In genomic region chr16:86899156-86899555, GRCh38 we compare ENCODE assay signal across 23 cellular contexts.
"Had no signal": no experiment of that assay in that cellular context is flagged by ENCODE, and none has a peak within 500 bp of the region (broad histone marks: within the 10 kb centered on the region; RNA-seq: fewer than 3 reads in every experiment).

No MANE protein-coding gene starts in this region.

- H3K27ac ChIP-seq: adrenal gland, breast epithelium, colonic mucosa, right atrium auricular region, uterus, VCaP had no signal

- H3K36me3 ChIP-seq: adrenal gland, breast epithelium, colonic mucosa, right atrium auricular region, uterus had no signal

- DNase-seq: activated CD4-positive, alpha-beta T cell treated with anti-CD3 and anti-CD28 coated beads for 4 hours; activated CD4-positive, alpha-beta T cell treated with anti-CD3 and anti-CD28 coated beads, Interleukin-2, amount 50 U/mL, for 4 hours; activated CD8-positive, alpha-beta memory T cell treated with anti-CD3 and anti-CD28 coated beads for 24 hours; activated effector memory CD4-positive, alpha-beta T cell treated with Interleukin-2 at 50 U/mL for 16 hours; activated naive CD4-positive, alpha-beta T cell treated with anti-CD3 and anti-CD28 coated beads for 36 hours; activated naive CD8-positive, alpha-beta T cell treated with anti-CD3 and anti-CD28 coated beads for 36 hours; adrenal gland; colonic mucosa; effector CD8-positive, alpha-beta T cell; islet precursor cell; left cardiac atrium; midbrain; naive thymus-derived CD8-positive, alpha-beta T cell; stimulated activated CD4-positive, alpha-beta T cell treated with anti-CD3 and anti-CD28 coated beads, Interleukin-12 subunit alpha, Interleukin-12 subunit beta, amount 100 ng/mL, for 4 hours; stimulated activated CD4-positive, alpha-beta T cell treated with anti-CD3 and anti-CD28 coated beads, Interleukin-4, amount 100 ng/mL, for 24 hours; stimulated activated naive CD8-positive, alpha-beta T cell treated with anti-CD3 and anti-CD28 coated beads, Interleukin-15, amount 100 ng/mL, for 72 hours; substantia nigra; T-helper 9 cell; uterus had no signal

- H3K9me3 ChIP-seq: adrenal gland, breast epithelium, colonic mucosa, right atrium auricular region, uterus had no signal

- H3K27me3 ChIP-seq: adrenal gland, colonic mucosa, right atrium auricular region had no signal

- ATAC-seq: left cardiac atrium; naive thymus-derived CD8-positive, alpha-beta T cell; stimulated activated effector memory CD8-positive, alpha-beta T cell treated with anti-CD3 and anti-CD28 coated beads, Interleukin-12 subunit alpha, Interleukin-12 subunit beta, amount 100 ng/mL, for 72 hours; stimulated activated naive CD8-positive, alpha-beta T cell treated with anti-CD3 and anti-CD28 coated beads, Interleukin-15, amount 100 ng/mL, for 72 hours had no signal

- H3K4me3 ChIP-seq: adrenal gland, breast epithelium, colonic mucosa, right atrium auricular region, uterus had no signal

- H3K4me1 ChIP-seq: adrenal gland, breast epithelium, colonic mucosa, right atrium auricular region, uterus had no signal
